12 cellular contexts compared by ENCODE assay signal in the genomic region with DNA sequence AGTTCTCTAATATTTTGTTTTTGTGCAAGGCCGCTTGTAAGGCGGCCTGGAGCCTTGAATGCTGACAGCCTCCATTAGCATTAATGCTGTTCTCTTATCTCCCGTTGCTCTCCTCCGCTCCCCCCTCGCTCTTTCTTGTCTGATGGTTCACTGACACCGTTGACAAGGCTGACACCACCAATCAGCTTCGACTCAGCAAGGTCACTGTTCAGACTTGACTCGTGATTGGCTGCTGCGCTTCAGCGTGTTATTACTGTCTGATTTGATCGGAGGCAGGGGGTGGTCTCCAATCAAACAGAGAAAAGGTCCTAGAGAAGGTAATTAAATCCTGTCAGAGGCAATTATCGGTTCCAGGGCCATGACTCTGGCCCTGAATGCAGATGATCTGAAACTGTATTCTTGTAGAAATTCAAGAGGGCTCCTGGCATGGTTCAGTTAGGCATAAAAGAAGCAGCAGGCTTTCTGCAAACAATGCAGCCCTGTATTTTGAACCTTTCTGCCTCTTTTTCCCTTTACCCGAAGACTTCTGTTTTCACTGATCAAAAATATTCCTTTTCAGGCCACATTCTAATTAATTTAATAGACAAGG. TPM values are rescaled to one million over a fixed set of nuclear protein-coding genes. Genes with fewer than 3 reads are reported as not detected.
DNase-seq lines count a peak whose midpoint lies in the region; ATAC-seq and TF ChIP-seq lines count a peak whose summit lies in the region.
"Had no signal": no experiment of that assay in that cellular context is flagged by ENCODE, and none has a peak within 500 bp of the region (broad histone marks: within the 10 kb centered on the region; RNA-seq: fewer than 3 reads in every experiment).

No MANE protein-coding gene starts in this region.

- no peaks in the 10 kb centered on the region for H3K36me3 Mint-ChIP-seq in glutamatergic neuron (ENCODE audit: unreplicated experiment)
- no peaks in the 10 kb centered on the region for H3K36me3 Mint-ChIP-seq in CD8-positive, alpha-beta T cell
- no peaks in the 10 kb centered on the region for H3K36me3 Mint-ChIP-seq in T-helper 2 cell treated with Interferon-gamma antibody and Interleukin-4, amounts not matched to agents 5 μg/mL and 100 μg/mL, for 36 hours (ENCODE audit: low read depth)

- DNase-seq in DMS53 treated with DMSO at 0.1 percent for 48 hours (lab: John Stamatoyannopoulos, UW; ENCODE audit: unreplicated experiment) (peak; percentile 3), NCI-H82 treated with DMSO at 0.1 percent for 48 hours (lab: John Stamatoyannopoulos, UW; ENCODE audit: unreplicated experiment) (peak; percentile 48), glutamatergic neuron (peak; percentile 67), neuronal stem cell (ENCODE audit: low spot score) (peak; percentile 52), prostate gland (ENCODE audit: low spot score) (no peak)
- DNase-seq in CD8-positive, alpha-beta T cell, result no peak
- no peak for DNase-seq in T-helper 2 cell treated with Interferon-gamma antibody and Interleukin-4, amounts not matched to agents 5 μg/mL and 100 μg/mL, for 36 hours (ENCODE audit: low spot score)
- DNase-seq: effector memory CD4-positive, alpha-beta T cell; NCI-H446 treated with DMSO at 0.1 percent for 48 hours; T-helper 17 cell had no signal

- H3K4me3 ChIP-seq in neuronal stem cell (ENCODE audit: low read length in 2 of 2) (peak overlapping the region in 1 of 2 donors; percentile 36), prostate gland (no peak overlapping the region)
- H3K4me3 ChIP-seq in CD8-positive, alpha-beta T cell (ENCODE audit: low read depth, low read length), result no peak overlapping the region
- H3K4me3 ChIP-seq: lung had no signal

- no peak overlapping the region for H2AK5ac ChIP-seq in neuronal stem cell (ENCODE audit: low read depth, low read length)

- H3K9me3 Mint-ChIP-seq in glutamatergic neuron (ENCODE audit: unreplicated experiment), result no peaks in the 10 kb centered on the region
- H3K9me3 Mint-ChIP-seq in CD8-positive, alpha-beta T cell, result no peaks in the 10 kb centered on the region
- H3K9me3 Mint-ChIP-seq in T-helper 2 cell treated with Interferon-gamma antibody and Interleukin-4, amounts not matched to agents 5 μg/mL and 100 μg/mL, for 36 hours, result no peaks in the 10 kb centered on the region

- no peak for TF ChIP-seq POLR2A in prostate gland (IDR thresholded peaks at IDR 0.05)

- H3K27me3 ChIP-seq in neuronal stem cell (ENCODE audit: control insufficient read depth in 3 of 3, insufficient read depth in 3 of 3, low read depth in 1 of 3, low read length in 3 of 3) (no peaks in the 10 kb centered on the region), prostate gland (replicated peaks; ENCODE audit: insufficient read depth) (no peaks in the 10 kb centered on the region)
- H3K27me3 ChIP-seq in CD8-positive, alpha-beta T cell (ENCODE audit: insufficient read depth, low read length), result no peaks in the 10 kb centered on the region

- no peak overlapping the region for H3K14ac ChIP-seq in neuronal stem cell (ENCODE audit: low read length)

- no peak overlapping the region for H3K27ac Mint-ChIP-seq in glutamatergic neuron (ENCODE audit: unreplicated experiment)
- no peak overlapping the region for H3K27ac Mint-ChIP-seq in CD8-positive, alpha-beta T cell
- H3K27ac Mint-ChIP-seq in T-helper 2 cell treated with Interferon-gamma antibody and Interleukin-4, amounts not matched to agents 5 μg/mL and 100 μg/mL, for 36 hours, result no peak overlapping the region
- H3K27ac Mint-ChIP-seq: T-helper 17 cell had no signal

- H3K18ac ChIP-seq in neuronal stem cell (ENCODE audit: low read length), result no peak overlapping the region

- H3K36me3 ChIP-seq in neuronal stem cell (replicated peaks in 1 of 2; ENCODE audit: control insufficient read depth in 2 of 2, insufficient read depth in 2 of 2, low read length in 2 of 2) (no peaks in the 10 kb centered on the region), prostate gland (no peaks in the 10 kb centered on the region)
- no peaks in the 10 kb centered on the region for H3K36me3 ChIP-seq in CD8-positive, alpha-beta T cell (ENCODE audit: insufficient read depth, low read length)

- CTCF ChIA-PET in CD8-positive, alpha-beta T cell (lab: Charles Lee), result no interaction called here

- H4K91ac ChIP-seq in neuronal stem cell (ENCODE audit: low read depth, low read length, poor library complexity), result no peak overlapping the region

- no peak overlapping the region for H2BK12ac ChIP-seq in neuronal stem cell (ENCODE audit: low read length)

- peak overlapping the region; percentile 40 for H3K4me2 ChIP-seq in neuronal stem cell (ENCODE audit: insufficient read depth, low read length, poor library complexity, severe bottlenecking)

- no peak overlapping the region for H3K23ac ChIP-seq in neuronal stem cell (ENCODE audit: low read depth, low read length, poor library complexity)

- no peak overlapping the region for H4K8ac ChIP-seq in neuronal stem cell (ENCODE audit: low read depth, low read length)

- no CpG with 5 or more reads among the region's 13 CpGs for WGBS in neuronal stem cell (ENCODE audit: extremely low coverage in 2 of 2, insufficient read length in 2 of 2, insufficient replicate concordance in 1 of 2), 2 donors
- WGBS in prostate gland, result 58% methylated on average over 13 of the region's 13 CpGs

- H2BK5ac ChIP-seq in neuronal stem cell (ENCODE audit: low read length), result no peak overlapping the region

- H3K27ac ChIP-seq in neuronal stem cell (replicated peaks; ENCODE audit: low read length) (no peak overlapping the region), prostate gland (no peak overlapping the region)
- H3K27ac ChIP-seq in CD8-positive, alpha-beta T cell (ENCODE audit: low read depth, low read length), result no peak overlapping the region

- no peak overlapping the region for H3K9ac ChIP-seq in neuronal stem cell (ENCODE audit: low read depth, low read length, poor library complexity)

- H3K4me1 ChIP-seq in neuronal stem cell (ENCODE audit: control insufficient read depth in 2 of 2, insufficient read depth in 1 of 2, low read depth in 1 of 2, low read length in 2 of 2), result no peaks in the 10 kb centered on the region
- no peaks in the 10 kb centered on the region for H3K4me1 ChIP-seq in CD8-positive, alpha-beta T cell (ENCODE audit: insufficient read depth, low read length)
- H3K4me1 ChIP-seq in prostate gland (replicated peaks), result no peaks in the 10 kb centered on the region

- no peak for ATAC-seq in HG03442 (IDR thresholded peaks at IDR 0.05; ENCODE audit: unreplicated experiment)
- no peak for ATAC-seq in CD8-positive, alpha-beta T cell
- ATAC-seq: T-helper 17 cell had no signal

- TF ChIP-seq CTCF in glutamatergic neuron (IDR thresholded peaks at IDR 0.05; ENCODE audit: partially characterized antibody, unreplicated experiment), result no peak
- TF ChIP-seq CTCF in CD8-positive, alpha-beta T cell (IDR thresholded peaks at IDR 0.05), result no peak
- no peak for TF ChIP-seq CTCF in prostate gland (IDR thresholded peaks at IDR 0.05)

- H3K4me3 Mint-ChIP-seq in glutamatergic neuron (ENCODE audit: unreplicated experiment), result peak overlapping the region; percentile 49
- H3K4me3 Mint-ChIP-seq in CD8-positive, alpha-beta T cell, result no peak overlapping the region
- no peak overlapping the region for H3K4me3 Mint-ChIP-seq in T-helper 2 cell treated with Interferon-gamma antibody and Interleukin-4, amounts not matched to agents 5 μg/mL and 100 μg/mL, for 36 hours
- H3K4me3 Mint-ChIP-seq: T-helper 17 cell had no signal

- H3K27me3 Mint-ChIP-seq in glutamatergic neuron (ENCODE audit: unreplicated experiment), result no peaks in the 10 kb centered on the region
- no peaks in the 10 kb centered on the region for H3K27me3 Mint-ChIP-seq in CD8-positive, alpha-beta T cell (ENCODE audit: low read depth)
- peaks cover 2% of the 10 kb centered on the region for H3K27me3 Mint-ChIP-seq in T-helper 2 cell treated with Interferon-gamma antibody and Interleukin-4, amounts not matched to agents 5 μg/mL and 100 μg/mL, for 36 hours (ENCODE audit: low read depth)
- H3K27me3 Mint-ChIP-seq: T-helper 17 cell had no signal

- intact Hi-C loops in CD8-positive, alpha-beta T cell (cut with DNase I, micrococcal nuclease), result no loop called here
- intact Hi-C loops in prostate gland (cut with DNase I), result no loop called here

- H2AFZ ChIP-seq in neuronal stem cell (ENCODE audit: low read length), result peak overlapping the region; percentile 85

- no peak overlapping the region for H3K4ac ChIP-seq in neuronal stem cell (ENCODE audit: low read length)

- H3K4me1 Mint-ChIP-seq in glutamatergic neuron (ENCODE audit: low read depth, unreplicated experiment), result peaks cover 8% of the 10 kb centered on the region
- H3K4me1 Mint-ChIP-seq in CD8-positive, alpha-beta T cell (ENCODE audit: low read depth), result no peaks in the 10 kb centered on the region
- H3K4me1 Mint-ChIP-seq in T-helper 2 cell treated with Interferon-gamma antibody and Interleukin-4, amounts not matched to agents 5 μg/mL and 100 μg/mL, for 36 hours (ENCODE audit: low read depth), result no peaks in the 10 kb centered on the region
- H3K4me1 Mint-ChIP-seq: T-helper 17 cell had no signal

- no peak overlapping the region for H2BK120ac ChIP-seq in neuronal stem cell (ENCODE audit: low read depth, low read length)

- POLR2A ChIA-PET in CD8-positive, alpha-beta T cell (lab: Charles Lee), result no interaction called here

- no peaks in the 10 kb centered on the region for H3K9me3 ChIP-seq in neuronal stem cell (replicated peaks in 1 of 2; ENCODE audit: control insufficient read depth in 2 of 2, insufficient read depth in 1 of 2, low read depth in 1 of 2, low read length in 2 of 2)
- H3K9me3 ChIP-seq in CD8-positive, alpha-beta T cell (ENCODE audit: low read length), result no peaks in the 10 kb centered on the region
- no peaks in the 10 kb centered on the region for H3K9me3 ChIP-seq in prostate gland

- no peaks in the 10 kb centered on the region for H3K79me1 ChIP-seq in neuronal stem cell (ENCODE audit: low read depth, low read length)

- H2BK15ac ChIP-seq in neuronal stem cell (ENCODE audit: low read length), result no peak overlapping the region

RNA-seq across cellular contexts. Expression of a gene that starts 49.3 kb away (rescaled TPM):
- total RNA-seq in glutamatergic neuron (ENCODE audit: unreplicated experiment), result 11.0 TPM
- polyA plus RNA-seq in neuronal stem cell (2013, experiment 1 of 2), result 6.3 TPM
- 6.8 TPM for polyA plus RNA-seq in neuronal stem cell (2013, experiment 2 of 2)
- total RNA-seq in CD8-positive, alpha-beta T cell, result under 1 TPM; 0.76 to 0.81 TPM
- 10 to 100 TPM; 28.4 to 34.9 TPM for total RNA-seq in prostate gland

Comparison
In these comparisons a context has a peak if more than half of its experiments do, and no peak if none do; other contexts are left out.
1. DNase-seq: peak in DMS53 treated with DMSO at 0.1 percent for 48 hours (single experiment), NCI-H82 treated with DMSO at 0.1 percent for 48 hours (single experiment), glutamatergic neuron (single experiment) and neuronal stem cell (single experiment); none in CD8-positive, alpha-beta T cell (0 of 7), T-helper 2 cell treated with Interferon-gamma antibody and Interleukin-4, amounts not matched to agents 5 μg/mL and 100 μg/mL, for 36 hours (single experiment) and prostate gland (single experiment).